ENCODE assay signal across 1 cellular context in genomic region chr1:45306319-45306718, GRCh38.
TF ChIP-seq lines count a peak whose summit lies in the region.

No MANE protein-coding gene starts in this region.

TF ChIP-seq in GM23338, 12 proteins besides CTCF, POLR2A, EP300 and RAD21:
- no peak for TF ChIP-seq ZNF114 (CRISPR knock-in tag; IDR thresholded peaks at IDR 0.05)
- no peak for TF ChIP-seq EZH2phosphoT487 (IDR thresholded peaks at IDR 0.05; ENCODE audit: unreplicated experiment)
- TF ChIP-seq ZNF331 (CRISPR knock-in tag; IDR thresholded peaks at IDR 0.05; ENCODE audit: low read depth): no peak
- no peak for TF ChIP-seq ETS1 (IDR thresholded peaks at IDR 0.05)
- no peak for TF ChIP-seq NANOG (IDR thresholded peaks at IDR 0.05; ENCODE audit: borderline replicate concordance)
- no peak for TF ChIP-seq REST (IDR thresholded peaks at IDR 0.05; ENCODE audit: unreplicated experiment)
- TF ChIP-seq POLR2AphosphoS5 (IDR thresholded peaks at IDR 0.05; ENCODE audit: low read depth): no peak
